Comparison of ENCODE assay signal across 15 cellular contexts in genomic region chr10:14580933-14581332, GRCh38.
DNase-seq lines count a peak whose midpoint lies in the region; ATAC-seq, FAIRE-seq and TF ChIP-seq lines count a peak whose summit lies in the region.
"Had no signal": no experiment of that assay in that cellular context is flagged by ENCODE, and none has a peak within 500 bp of the region (broad histone marks: within the 10 kb centered on the region; RNA-seq: fewer than 3 reads in every experiment).

No MANE protein-coding gene starts in this region.

- 94% methylated on average over 11 of the region's 11 CpGs for WGBS in liver
- 89% methylated on average over 11 of the region's 11 CpGs for WGBS in HepG2 (ENCODE audit: low lambda C conversion rate)

- TF ChIP-seq EP300 in HepG2 (IDR thresholded peaks at IDR 0.05; ENCODE audit: low read depth in 2 of 2, low read length in 2 of 2) (no peak), HepG2 (CRISPR knock-in tag; IDR thresholded peaks at IDR 0.05; ENCODE audit: borderline replicate concordance) (no peak)

- H3K27me3 Mint-ChIP-seq in activated B cell treated with CpG ODN at 0.5 μM for 24 hours: no peaks in the 10 kb centered on the region
- peaks cover 0 to 5% (median under 1%) of the 10 kb centered on the region in 3 donors for H3K27me3 Mint-ChIP-seq in immature natural killer cell (ENCODE audit: low read depth in 3 of 3)
- no peaks in the 10 kb centered on the region for H3K27me3 Mint-ChIP-seq in type B pancreatic cell

- peaks cover 90% of the 10 kb centered on the region for H3K4me1 Mint-ChIP-seq in activated B cell treated with CpG ODN at 0.5 μM for 24 hours
- peaks cover 71 to 83% of the 10 kb centered on the region in 2 donors for H3K4me1 Mint-ChIP-seq in immature natural killer cell
- peaks cover 39% of the 10 kb centered on the region for H3K4me1 Mint-ChIP-seq in type B pancreatic cell (ENCODE audit: unreplicated experiment)

- H3K4me1 ChIP-seq in liver (ENCODE audit: control insufficient read depth in 4 of 4, insufficient read depth in 4 of 4, low read length in 3 of 4): peaks cover 6 to 33% (median 20%) of the 10 kb centered on the region in 4 donors
- H3K4me1 ChIP-seq in HepG2 (ENCODE audit: insufficient read depth, low read length): peaks cover 80% of the 10 kb centered on the region

- no peak overlapping the region for H3K4me2 ChIP-seq in HepG2 (ENCODE audit: low read depth, low read length)

- H3K4me3 ChIP-seq in liver (ENCODE audit: low read depth in 1 of 3, low read length in 3 of 3) (no peak overlapping the region), HepG2 (replicated peaks in 1 of 3; ENCODE audit: insufficient read depth in 1 of 3, low read depth in 2 of 3, low read length in 3 of 3) (no peak overlapping the region)
- H3K4me3 ChIP-seq: SK-N-MC, upper lobe of right lung had no signal

- H3K4me3 Mint-ChIP-seq in activated B cell treated with CpG ODN at 0.5 μM for 24 hours (no peak overlapping the region), immature natural killer cell (peak overlapping the region in 2 of 5 donors; percentile 22 to 39), type B pancreatic cell (no peak overlapping the region)
- H3K4me3 Mint-ChIP-seq: mesothelial cell of epicardium had no signal

- BruUV-seq in HepG2 (replicated peaks; lab: Mats Ljungman, UMichigan): no TSS peak

- H3K27ac ChIP-seq in liver (ENCODE audit: low read depth in 1 of 2, low read length in 2 of 2): peak overlapping the region; percentile 89 to 99
- H3K27ac ChIP-seq in HepG2 (ENCODE audit: extremely low read length, insufficient read depth, low read length): no peak overlapping the region
- H3K27ac ChIP-seq: SK-N-MC, upper lobe of right lung had no signal

- peak overlapping the region; percentile 56 for H3K27ac Mint-ChIP-seq in activated B cell treated with CpG ODN at 0.5 μM for 24 hours
- peak overlapping the region; percentile 36 to 86 (median 50) for H3K27ac Mint-ChIP-seq in immature natural killer cell
- peak overlapping the region; percentile 24 for H3K27ac Mint-ChIP-seq in type B pancreatic cell
- H3K27ac Mint-ChIP-seq: mesothelial cell of epicardium had no signal

- H3K36me3 Mint-ChIP-seq in activated B cell treated with CpG ODN at 0.5 μM for 24 hours (ENCODE audit: low read depth): peaks cover 72% of the 10 kb centered on the region
- H3K36me3 Mint-ChIP-seq in immature natural killer cell: peaks cover 0 to 6% (median 1%) of the 10 kb centered on the region in 3 donors
- H3K36me3 Mint-ChIP-seq in type B pancreatic cell: peaks cover 25% of the 10 kb centered on the region

- in situ Hi-C loops in HepG2 (cut with HindIII; ENCODE audit: extremely low pct_ligation_motif_present, low pct_unique_long_range_greater_than_20kb): no loop called here

- H2AFZ ChIP-seq in HepG2 (ENCODE audit: low read length): no peak overlapping the region

- H3K9me3 ChIP-seq in liver (ENCODE audit: control insufficient read depth in 4 of 4, low read length in 3 of 4) (no peaks in the 10 kb centered on the region), HepG2 (ENCODE audit: low read length) (no peaks in the 10 kb centered on the region)
- H3K9me3 ChIP-seq: upper lobe of right lung had no signal

- no peaks in the 10 kb centered on the region for H3K36me3 ChIP-seq in liver (ENCODE audit: control insufficient read depth in 4 of 4, insufficient read depth in 3 of 4, low read depth in 1 of 4, low read length in 3 of 4)
- H3K36me3 ChIP-seq in HepG2 (replicated peaks in 1 of 2; ENCODE audit: control insufficient read depth in 1 of 2, insufficient read depth in 2 of 2, low read length in 2 of 2): no peaks in the 10 kb centered on the region; a peak in 1 of 5 replicates
- H3K36me3 ChIP-seq: upper lobe of right lung had no signal

- DNase-seq in HepG2 (ENCODE audit: low spot score): no peak
- DNase-seq in activated B cell treated with CpG ODN at 0.5 μM for 24 hours: no peak
- DNase-seq in immature natural killer cell: no peak
- no peak for DNase-seq in type B pancreatic cell (ENCODE audit: extremely low spot score, unreplicated experiment)
- no peak for DNase-seq in left lobe of liver (ENCODE audit: low spot score)
- DNase-seq in amygdala (lab: John Stamatoyannopoulos, UW): no peak
- DNase-seq: activated effector memory CD4-positive, alpha-beta T cell treated with anti-CD3 and anti-CD28 coated beads, Interleukin-2, amount 50 U/mL, for 16 hours; NCI-H1105; NCI-H226; upper lobe of right lung had no signal

- H4K20me1 ChIP-seq in HepG2 (ENCODE audit: insufficient read depth, low read length): no peaks in the 10 kb centered on the region

- intact Hi-C loops in HepG2 (cut with micrococcal nuclease; ENCODE audit: unreplicated experiment): no loop called here
- intact Hi-C loops in activated B cell treated with CpG ODN at 0.5 μM for 24 hours (cut with micrococcal nuclease): no loop called here

- H3K9ac ChIP-seq in liver (ENCODE audit: low read depth in 1 of 2, low read length in 2 of 2) (no peak overlapping the region), HepG2 (ENCODE audit: insufficient read depth, low read depth, low read length) (no peak overlapping the region)

- TF ChIP-seq CTCF in liver (IDR thresholded peaks at IDR 0.05; ENCODE audit: low read depth, low read length, missing input control) (no peak), HepG2 (CRISPR knock-in tag; IDR thresholded peaks at IDR 0.05) (no peak), activated B cell treated with CpG ODN at 0.5 μM for 24 hours (IDR thresholded peaks at IDR 0.05) (no peak), type B pancreatic cell (conservative IDR thresholded peaks at IDR 0.05) (no peak)

- TF ChIP-seq POLR2A in HepG2 (IDR thresholded peaks at IDR 0.05; ENCODE audit: insufficient read depth in 1 of 2, low read depth in 2 of 2, low read length in 2 of 2): no peak

- no peak for TF ChIP-seq RAD21 in liver (IDR thresholded peaks at IDR 0.05)
- no peak for TF ChIP-seq RAD21 in HepG2 (CRISPR knock-in tag; IDR thresholded peaks at IDR 0.05)

- no peaks in the 10 kb centered on the region for H3K9me3 Mint-ChIP-seq in activated B cell treated with CpG ODN at 0.5 μM for 24 hours
- H3K9me3 Mint-ChIP-seq in immature natural killer cell: no peaks in the 10 kb centered on the region
- peaks cover 4% of the 10 kb centered on the region for H3K9me3 Mint-ChIP-seq in type B pancreatic cell
- H3K9me3 Mint-ChIP-seq: mesothelial cell of epicardium had no signal

- ATAC-seq in HepG2 (no peak), activated B cell treated with CpG ODN at 0.5 μM for 24 hours (ENCODE audit: low read depth) (no peak), HG03097 (IDR thresholded peaks at IDR 0.05; ENCODE audit: low FRiP score, unreplicated experiment) (no peak), left lobe of liver (no peak)
- ATAC-seq: upper lobe of right lung had no signal

- H3K27me3 ChIP-seq in liver (ENCODE audit: control insufficient read depth in 4 of 4, insufficient read depth in 4 of 4, low read length in 3 of 4) (no peaks in the 10 kb centered on the region), HepG2 (ENCODE audit: control insufficient read depth in 1 of 2, insufficient read depth in 2 of 2, low read length in 2 of 2) (no peaks in the 10 kb centered on the region)
- H3K27me3 ChIP-seq: upper lobe of right lung had no signal

- peaks cover 54% of the 10 kb centered on the region for H3K79me2 ChIP-seq in HepG2 (ENCODE audit: insufficient read depth, low read length)

- POLR2A ChIA-PET in HepG2 (lab: Yijun Ruan, JAX) (no interaction called here), activated B cell treated with CpG ODN at 0.5 μM for 24 hours (lab: Charles Lee) (no interaction called here)

- no peak for FAIRE-seq in HepG2 (lab: Jason Lieb, UNC)
- FAIRE-seq: endometrium had no signal

- CTCF ChIA-PET in HepG2 (lab: Yijun Ruan, JAX; ENCODE audit: low intra/inter-chr PET ratio, low total read pairs): interaction anchor here (0.6 kb wide), 1 partner anchor 21 kb away, joined by 3 read pairs; no protein-coding TSS in a partner anchor
- CTCF ChIA-PET in activated B cell treated with CpG ODN at 0.5 μM for 24 hours (lab: Charles Lee): no interaction called here

TF ChIP-seq in liver, 16 proteins besides CTCF, POLR2A, EP300 and RAD21 (continues in another document):
- TF ChIP-seq SP1 (IDR thresholded peaks at IDR 0.05) (no peak), GABPA (IDR thresholded peaks at IDR 0.05 in 1 of 2, conservative IDR thresholded peaks at IDR 0.05 in 1 of 2) (no peak), YY1 (IDR thresholded peaks at IDR 0.05) (no peak)

TF ChIP-seq in HepG2, 621 proteins besides CTCF, POLR2A, EP300 and RAD21 (continues in another document):
- no peak for TF ChIP-seq ZNF512B (CRISPR knock-in tag; IDR thresholded peaks at IDR 0.05; ENCODE audit: borderline replicate concordance)
- no peak for TF ChIP-seq CSRNP1 (CRISPR knock-in tag; IDR thresholded peaks at IDR 0.05)
